16 cellular contexts compared by ENCODE assay signal in genomic region chr19:41913476-41914190, GRCh38. TPM values are rescaled to one million over a fixed set of nuclear protein-coding genes. Genes with fewer than 3 reads are reported as not detected.
DNase-seq lines count a peak whose midpoint lies in the region; ATAC-seq and TF ChIP-seq lines count a peak whose summit lies in the region.
"Had no signal": no experiment of that assay in that cellular context is flagged by ENCODE, and none has a peak within 500 bp of the region (broad histone marks: within the 10 kb centered on the region; RNA-seq: fewer than 3 reads in every experiment).

No MANE protein-coding gene starts in this region.

- no peak overlapping the region for H2AFZ ChIP-seq in GM23338

- peak overlapping the region; percentile 54 for H3K4me3 ChIP-seq in GM23338
- H3K4me3 ChIP-seq: BLaER1 treated with 17β-estradiol and CSF1 and Interleukin-3, amounts not matched to agents 10 nM and 100 nM had no signal

- no peaks in the 10 kb centered on the region; the same call in 1 of the 2 replicates for H4K20me1 ChIP-seq in GM23338 (replicated peaks; ENCODE audit: insufficient read depth)

- peak overlapping the region; percentile 67 for H3K4me3 Mint-ChIP-seq in GM23338
- no peak overlapping the region for H3K4me3 Mint-ChIP-seq in central memory CD8-positive, alpha-beta T cell
- H3K4me3 Mint-ChIP-seq in naive B cell: peak overlapping the region in 5 of 8 donors; percentile 23 to 91 (median 56)
- no peak overlapping the region for H3K4me3 Mint-ChIP-seq in activated T-helper 17 cell treated with anti-CD3 and anti-CD28 coated beads, Interleukin-2, amount 50 U/mL, for 72 hours

- no peaks in the 10 kb centered on the region; the same call in 2 of the 3 replicates for H3K36me3 Mint-ChIP-seq in GM23338 (ENCODE audit: low read depth)
- H3K36me3 Mint-ChIP-seq in central memory CD8-positive, alpha-beta T cell (ENCODE audit: insufficient read depth): peaks cover 12% of the 10 kb centered on the region
- H3K36me3 Mint-ChIP-seq in naive B cell: no peaks in the 10 kb centered on the region
- peaks cover 15% of the 10 kb centered on the region for H3K36me3 Mint-ChIP-seq in activated T-helper 17 cell treated with anti-CD3 and anti-CD28 coated beads, Interleukin-2, amount 50 U/mL, for 72 hours (ENCODE audit: low read depth)
- H3K36me3 Mint-ChIP-seq: natural killer cell treated with Interleukin-12 subunit alpha and Interleukin-12 subunit beta and Interleukin-15 and Interleukin-18, amount 100 ng/mL, for 72 hours had no signal

- peak; percentile 38 for ATAC-seq in GM23338
- no peak for ATAC-seq in central memory CD8-positive, alpha-beta T cell (replicated peaks; ENCODE audit: extremely low read depth, poor library complexity, severe bottlenecking)
- ATAC-seq in naive B cell (ENCODE audit: low read depth in 2 of 2): peak; percentile 8 to 17
- ATAC-seq in activated T-helper 17 cell treated with anti-CD3 and anti-CD28 coated beads, Interleukin-2, amount 50 U/mL, for 72 hours (replicated peaks): no peak

- no peaks in the 10 kb centered on the region for H3K36me3 ChIP-seq in GM23338 (ENCODE audit: insufficient read depth)
- H3K36me3 ChIP-seq: brain microvascular endothelial cell had no signal

- H3K9me2 ChIP-seq in GM23338 (ENCODE audit: insufficient read depth): no peaks in the 10 kb centered on the region

- peaks cover 11% of the 10 kb centered on the region for H3K4me1 Mint-ChIP-seq in GM23338
- H3K4me1 Mint-ChIP-seq in central memory CD8-positive, alpha-beta T cell: peaks cover 34% of the 10 kb centered on the region
- H3K4me1 Mint-ChIP-seq in naive B cell: peaks cover 38 to 49% (median 48%) of the 10 kb centered on the region in 3 donors
- peaks cover 12% of the 10 kb centered on the region for H3K4me1 Mint-ChIP-seq in activated T-helper 17 cell treated with anti-CD3 and anti-CD28 coated beads, Interleukin-2, amount 50 U/mL, for 72 hours

- H3K27ac Mint-ChIP-seq in GM23338 (no peak overlapping the region), naive B cell (peak overlapping the region in 3 of 6 donors; percentile 34 to 81 (median 76))
- peak overlapping the region; percentile 54 for H3K27ac Mint-ChIP-seq in central memory CD8-positive, alpha-beta T cell (ENCODE audit: low read depth)
- no peak overlapping the region for H3K27ac Mint-ChIP-seq in activated T-helper 17 cell treated with anti-CD3 and anti-CD28 coated beads, Interleukin-2, amount 50 U/mL, for 72 hours
- H3K27ac Mint-ChIP-seq: natural killer cell treated with Interleukin-12 subunit alpha and Interleukin-12 subunit beta and Interleukin-15 and Interleukin-18, amount 100 ng/mL, for 72 hours had no signal

- H3K9me3 Mint-ChIP-seq in GM23338: 0 out of 3 replicates have a peak, but pooled peaks cover 3% of the 10 kb centered on the region
- no peaks in the 10 kb centered on the region for H3K9me3 Mint-ChIP-seq in central memory CD8-positive, alpha-beta T cell
- H3K9me3 Mint-ChIP-seq in naive B cell: no peaks in the 10 kb centered on the region
- H3K9me3 Mint-ChIP-seq in activated T-helper 17 cell treated with anti-CD3 and anti-CD28 coated beads, Interleukin-2, amount 50 U/mL, for 72 hours: no peaks in the 10 kb centered on the region
- H3K9me3 Mint-ChIP-seq: natural killer cell treated with Interleukin-12 subunit alpha and Interleukin-12 subunit beta and Interleukin-15 and Interleukin-18, amount 100 ng/mL, for 72 hours had no signal

- H3K79me2 ChIP-seq in GM23338 (replicated peaks; ENCODE audit: insufficient read depth): no peaks in the 10 kb centered on the region

- peaks cover 5% of the 10 kb centered on the region; the same call in 1 of the 2 replicates for H3K4me1 ChIP-seq in GM23338 (ENCODE audit: insufficient read depth)

- 0 out of 2 replicates have a peak, but pooled peaks cover 3% of the 10 kb centered on the region for H3F3A ChIP-seq in GM23338 (replicated peaks; ENCODE audit: low read depth)

- no peak overlapping the region for H3K27ac ChIP-seq in GM23338 (ENCODE audit: low read depth)
- H3K27ac ChIP-seq: BLaER1 treated with 17β-estradiol and CSF1 and Interleukin-3, amounts not matched to agents 10 nM and 100 nM; brain microvascular endothelial cell had no signal

- H3K4me2 ChIP-seq in GM23338: peak overlapping the region; percentile 73

- DNase-seq in NCI-H748 (lab: John Stamatoyannopoulos, UW; ENCODE audit: unreplicated experiment): peak; percentile 22
- DNase-seq in NCI-H748 treated with DMSO at 0.1 percent for 48 hours (lab: John Stamatoyannopoulos, UW): no peak
- DNase-seq in GM23338 (ENCODE audit: low spot score): peak; percentile 74
- DNase-seq in central memory CD8-positive, alpha-beta T cell (ENCODE audit: low spot score in 2 of 2): no peak
- no peak for DNase-seq in naive B cell
- no peak for DNase-seq in DMS53 (lab: John Stamatoyannopoulos, UW)
- no peak for DNase-seq in COLO829 (ENCODE audit: low spot score)
- DNase-seq: brain microvascular endothelial cell; DMS79 treated with DMSO at 0.1 percent for 48 hours; NCI-H1105; NCI-H510A treated with DMSO at 0.1 percent for 48 hours; stimulated activated CD4-positive, alpha-beta T cell treated with anti-CD3 and anti-CD28 coated beads, Interleukin-2, amount 100 ng/mL, for 24 hours had no signal

- peaks cover 54% of the 10 kb centered on the region for H3K27me3 Mint-ChIP-seq in GM23338 (ENCODE audit: insufficient read depth, low read depth, poor library complexity)
- peaks cover 11% of the 10 kb centered on the region for H3K27me3 Mint-ChIP-seq in central memory CD8-positive, alpha-beta T cell
- H3K27me3 Mint-ChIP-seq in naive B cell: peaks cover 0 to 11% (median 4%) of the 10 kb centered on the region in 3 donors
- peaks cover 27% of the 10 kb centered on the region for H3K27me3 Mint-ChIP-seq in activated T-helper 17 cell treated with anti-CD3 and anti-CD28 coated beads, Interleukin-2, amount 50 U/mL, for 72 hours

- TF ChIP-seq CTCF in GM23338 (conservative IDR thresholded peaks at IDR 0.05; ENCODE audit: low read depth in 2 of 2): no peak

- H3K27me3 ChIP-seq in GM23338 (ENCODE audit: insufficient read depth): peaks cover 100% of the 10 kb centered on the region

TF ChIP-seq in GM23338, 12 proteins besides CTCF, POLR2A, EP300 and RAD21:
- peak; percentile 77 for TF ChIP-seq EZH2 (IDR thresholded peaks at IDR 0.05; ENCODE audit: low read depth, unreplicated experiment)
- no peak for TF ChIP-seq NANOG (IDR thresholded peaks at IDR 0.05; ENCODE audit: borderline replicate concordance)

RNA-seq across cellular contexts. Expression of gene ERFL, which starts 14.6 kb away (rescaled TPM):
- 0.69 TPM in 1 of 2 replicates, not detected in the other for total RNA-seq in GM23338 (2014; rRNA removed; shearing (Covaris generic))
- polyA plus RNA-seq in GM23338 (2016; fragmentation: Nextera tagmentation; extraction: Ambion mirVana) (0.14 TPM in 1 of 2 replicates, not detected in the other), naive B cell (ENCODE audit: low read depth in 6 of 6) (not detected)
- total RNA-seq in activated T-helper 17 cell treated with anti-CD3 and anti-CD28 coated beads, Interleukin-2, amount 50 U/mL, for 72 hours: 1 to 10 TPM in 1 of 2 donors, under 1 TPM in 1; 0.89 to 2.1 TPM
- total RNA-seq: urinary bladder had no signal

RNA-seq across cellular contexts. Expression of gene ARHGEF1, which starts 30.6 kb away (rescaled TPM):
- 36.8 and 44.7 TPM in 2 replicates for total RNA-seq in GM23338 (2014; rRNA removed; shearing (Covaris generic))
- polyA plus RNA-seq in GM23338 (2016; fragmentation: Nextera tagmentation; extraction: Ambion mirVana) (41.3 and 50.8 TPM in 2 replicates), naive B cell (ENCODE audit: low read depth in 6 of 6) (100 to 1,000 TPM; 110 to 220 (median 122) TPM)
- total RNA-seq in activated T-helper 17 cell treated with anti-CD3 and anti-CD28 coated beads, Interleukin-2, amount 50 U/mL, for 72 hours: 100 to 1,000 TPM; 255 to 337 TPM

RNA-seq across cellular contexts. Expression of gene CD79A, which starts 36.6 kb away (rescaled TPM):
- not detected in 2 replicates for total RNA-seq in GM23338 (2014; rRNA removed; shearing (Covaris generic))
- 0.27 and 0.47 TPM in 2 replicates for polyA plus RNA-seq in GM23338 (2016; fragmentation: Nextera tagmentation; extraction: Ambion mirVana)
- polyA plus RNA-seq in naive B cell (ENCODE audit: low read depth in 6 of 6): 1,000 to 10,000 TPM; 3,426 to 4,601 (median 4,008) TPM
- under 1 TPM; 0.22 to 0.98 TPM for total RNA-seq in activated T-helper 17 cell treated with anti-CD3 and anti-CD28 coated beads, Interleukin-2, amount 50 U/mL, for 72 hours

RNA-seq across cellular contexts. Expression of gene RABAC1, which starts 45.5 kb away (rescaled TPM):
- 113 and 151 TPM in 2 replicates for total RNA-seq in GM23338 (2014; rRNA removed; shearing (Covaris generic))
- polyA plus RNA-seq in GM23338 (2016; fragmentation: Nextera tagmentation; extraction: Ambion mirVana) (206 and 215 TPM in 2 replicates), naive B cell (ENCODE audit: low read depth in 6 of 6) (100 to 1,000 TPM; 218 to 268 (median 245) TPM)
- total RNA-seq in activated T-helper 17 cell treated with anti-CD3 and anti-CD28 coated beads, Interleukin-2, amount 50 U/mL, for 72 hours: 10 to 100 TPM; 37.6 to 54.7 TPM

RNA-seq across cellular contexts. Expression of gene RPS19, which starts 53.6 kb away (rescaled TPM):
- total RNA-seq in GM23338 (2014; rRNA removed; shearing (Covaris generic)): 631 and 1,798 TPM in 2 replicates
- polyA plus RNA-seq in GM23338 (2016; fragmentation: Nextera tagmentation; extraction: Ambion mirVana): 4,053 and 4,073 TPM in 2 replicates
- polyA plus RNA-seq in naive B cell (ENCODE audit: low read depth in 6 of 6): 1,000 to 10,000 TPM; 4,276 to 8,441 (median 6,198) TPM
- total RNA-seq in activated T-helper 17 cell treated with anti-CD3 and anti-CD28 coated beads, Interleukin-2, amount 50 U/mL, for 72 hours: 1,000 to 10,000 TPM; 3,531 to 4,049 TPM

Comparison
In these comparisons a context has a peak if more than half of its experiments do, and no peak if none do; other contexts are left out.
1. DNase-seq: peak in NCI-H748 (single experiment) and GM23338 (single experiment); none in NCI-H748 treated with DMSO at 0.1 percent for 48 hours (single experiment), central memory CD8-positive, alpha-beta T cell (0 of 2), naive B cell (single experiment), DMS53 (single experiment) and COLO829 (single experiment).
2. ATAC-seq: peak in GM23338 (single experiment) and naive B cell (2 of 2); none in central memory CD8-positive, alpha-beta T cell (single experiment) and activated T-helper 17 cell treated with anti-CD3 and anti-CD28 coated beads, Interleukin-2, amount 50 U/mL, for 72 hours (single experiment).
3. H3K4me3 Mint-ChIP-seq: peak in GM23338 (single experiment) and naive B cell (5 of 8); none in central memory CD8-positive, alpha-beta T cell (single experiment) and activated T-helper 17 cell treated with anti-CD3 and anti-CD28 coated beads, Interleukin-2, amount 50 U/mL, for 72 hours (single experiment).